ENCODE assay signal across 21 cellular contexts in genomic region chr4:155929833-155930232, GRCh38. TPM values are rescaled to one million over a fixed set of nuclear protein-coding genes. Genes with fewer than 3 reads are reported as not detected.
"Had no signal": no experiment of that assay in that cellular context is flagged by ENCODE, and none has a peak within 500 bp of the region (broad histone marks: within the 10 kb centered on the region; RNA-seq: fewer than 3 reads in every experiment).

No MANE protein-coding gene starts in this region.

- H3K4me1 ChIP-seq: pancreas had no signal

- H3K4me1 Mint-ChIP-seq: activated naive CD8-positive, alpha-beta T cell treated with anti-CD3 and anti-CD28 coated beads, Interleukin-2, amount 50 U/mL, for 24 hours; activated T-helper 17 cell treated with anti-CD3 and anti-CD28 coated beads, Interleukin-2, amount 50 U/mL, for 72 hours had no signal

- H3K27me3 Mint-ChIP-seq: activated naive CD8-positive, alpha-beta T cell treated with anti-CD3 and anti-CD28 coated beads, Interleukin-2, amount 50 U/mL, for 24 hours; activated T-helper 17 cell treated with anti-CD3 and anti-CD28 coated beads, Interleukin-2, amount 50 U/mL, for 72 hours; dendritic cell treated with granulocyte-macrophage colony-stimulating factor and Interleukin-4, amounts not matched to agents 40 ng/mL and 50 ng/mL, for 4 days; naive thymus-derived CD4-positive, alpha-beta T cell had no signal

- H3K4me3 ChIP-seq: pancreas, thoracic aorta had no signal

- ATAC-seq: activated naive CD8-positive, alpha-beta T cell treated with anti-CD3 and anti-CD28 coated beads, Interleukin-2, amount 50 U/mL, for 24 hours; activated T-helper 17 cell treated with anti-CD3 and anti-CD28 coated beads, Interleukin-2, amount 50 U/mL, for 72 hours; naive thymus-derived CD4-positive, alpha-beta T cell; pancreas; sciatic nerve had no signal

- H3K4me3 Mint-ChIP-seq: activated naive CD4-positive, alpha-beta T cell treated with anti-CD3 and anti-CD28 coated beads for 36 hours; activated naive CD8-positive, alpha-beta T cell treated with anti-CD3 and anti-CD28 coated beads, Interleukin-2, amount 50 U/mL, for 24 hours; activated T-helper 17 cell treated with anti-CD3 and anti-CD28 coated beads, Interleukin-2, amount 50 U/mL, for 72 hours; dendritic cell treated with granulocyte-macrophage colony-stimulating factor and Interleukin-4, amounts not matched to agents 40 ng/mL and 50 ng/mL, for 4 days; naive thymus-derived CD4-positive, alpha-beta T cell had no signal

- H3K9me3 ChIP-seq: pancreas, thoracic aorta had no signal

- H3K9me3 Mint-ChIP-seq: activated T-helper 17 cell treated with anti-CD3 and anti-CD28 coated beads, Interleukin-2, amount 50 U/mL, for 72 hours had no signal

- H3K27ac Mint-ChIP-seq: activated naive CD4-positive, alpha-beta T cell treated with anti-CD3 and anti-CD28 coated beads for 36 hours; activated naive CD8-positive, alpha-beta T cell treated with anti-CD3 and anti-CD28 coated beads, Interleukin-2, amount 50 U/mL, for 24 hours; activated T-helper 17 cell treated with anti-CD3 and anti-CD28 coated beads, Interleukin-2, amount 50 U/mL, for 72 hours; dendritic cell treated with granulocyte-macrophage colony-stimulating factor and Interleukin-4, amounts not matched to agents 40 ng/mL and 50 ng/mL, for 4 days; naive thymus-derived CD4-positive, alpha-beta T cell had no signal

- H3K27ac ChIP-seq: pancreas, thoracic aorta, VCaP had no signal

- H3K27me3 ChIP-seq: pancreas had no signal

- DNase-seq: activated CD4-positive, alpha-beta T cell treated with anti-CD3 and anti-CD28 coated beads for 1 hour; activated CD4-positive, alpha-beta T cell treated with anti-CD3 and anti-CD28 coated beads, Interleukin-2, amount 50 U/mL, for 4 hours; activated naive CD4-positive, alpha-beta T cell treated with anti-CD3 and anti-CD28 coated beads for 36 hours; activated naive CD8-positive, alpha-beta T cell treated with anti-CD3 and anti-CD28 coated beads, Interleukin-2, amount 50 U/mL, for 24 hours; effector memory CD4-positive, alpha-beta T cell; foreskin fibroblast; hippocampal formation; naive thymus-derived CD4-positive, alpha-beta T cell; pancreas; stimulated activated CD4-positive, alpha-beta T cell treated with anti-CD3 and anti-CD28 coated beads, Interleukin-1b, Interleukin-23, amount 100 ng/mL, for 48 hours had no signal

RNA-seq across cellular contexts. Expression of gene TDO2, which starts 26.3 kb away (rescaled TPM):
- total RNA-seq: activated naive CD4-positive, alpha-beta T cell treated with anti-CD3 and anti-CD28 coated beads for 36 hours; activated T-helper 17 cell treated with anti-CD3 and anti-CD28 coated beads, Interleukin-2, amount 50 U/mL, for 72 hours; astrocyte; bronchial epithelial cell; cerebellum; lung microvascular endothelial cell; mononuclear cell; naive thymus-derived CD4-positive, alpha-beta T cell; sciatic nerve; thoracic aorta had no signal
- polyA plus RNA-seq: keratinocyte; naive thymus-derived CD4-positive, alpha-beta T cell had no signal
